ENCODE assay signal across 1 cellular context in the genomic region with DNA sequence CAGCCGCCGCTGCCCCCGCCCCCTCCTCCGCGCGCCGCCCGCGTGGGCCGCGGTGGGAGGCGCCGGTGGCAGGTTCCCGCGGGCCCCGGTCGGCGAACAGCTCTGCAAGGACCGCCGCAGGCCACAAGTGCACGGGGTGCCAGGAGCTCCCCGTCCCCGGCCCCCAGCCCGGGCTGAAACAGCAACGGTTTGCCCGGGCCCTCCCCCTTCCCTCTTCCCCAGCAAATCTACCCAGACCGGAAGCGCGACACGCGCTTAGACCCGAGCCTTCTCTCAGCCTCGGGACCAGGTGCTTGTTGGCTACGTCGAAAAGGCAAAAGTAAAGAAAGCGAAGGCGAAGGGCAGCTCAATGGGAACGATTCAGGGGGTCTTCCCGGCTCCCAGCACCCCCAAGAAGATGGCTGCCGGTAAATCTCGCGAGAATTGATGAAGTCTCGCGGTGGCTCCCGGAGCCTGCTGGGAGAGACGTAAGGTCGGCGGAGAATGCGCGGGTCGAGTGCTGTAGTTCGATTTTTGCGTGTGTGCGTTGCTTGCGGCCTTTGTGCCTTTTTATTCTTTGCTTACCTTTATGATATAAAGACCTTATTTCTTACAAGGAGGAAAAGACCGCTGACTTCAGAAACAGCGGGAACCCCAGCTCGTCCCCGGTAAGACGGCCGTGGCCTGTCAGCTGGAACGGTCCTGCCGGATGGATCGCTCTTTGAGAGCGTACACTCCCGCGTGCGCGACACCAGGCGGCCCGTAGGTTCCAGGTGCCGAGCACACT.
TF ChIP-seq lines count a peak whose summit lies in the region.

RBM26 (minus strand) TSS at position 425 of the 766 bp plus-strand sequence. CDS start 481 bp downstream, outside the sequence.

TF ChIP-seq in WTC11, 78 proteins besides CTCF, POLR2A, EP300 and RAD21 (continued from another document):
- TF ChIP-seq FOXP4 (CRISPR knock-in tag; IDR thresholded peaks at IDR 0.05) (0 out of 2 replicates have a peak, but pooled peaks have one; percentile 47), ZNF232 (CRISPR knock-in tag; IDR thresholded peaks at IDR 0.05) (0 out of 2 replicates have a peak, but pooled peaks have one; percentile 66), MAX (CRISPR knock-in tag; IDR thresholded peaks at IDR 0.05) (peak; percentile 91), SP1 (CRISPR knock-in tag; conservative IDR thresholded peaks at IDR 0.05) (peak; percentile 70; the same call in 1 of the 2 replicates), AR (CRISPR knock-in tag; IDR thresholded peaks at IDR 0.05) (no peak), MYBL2 (CRISPR knock-in tag; IDR thresholded peaks at IDR 0.05) (peak; percentile 72; the same call in 1 of the 2 replicates)
- TF ChIP-seq, protein P1, sequence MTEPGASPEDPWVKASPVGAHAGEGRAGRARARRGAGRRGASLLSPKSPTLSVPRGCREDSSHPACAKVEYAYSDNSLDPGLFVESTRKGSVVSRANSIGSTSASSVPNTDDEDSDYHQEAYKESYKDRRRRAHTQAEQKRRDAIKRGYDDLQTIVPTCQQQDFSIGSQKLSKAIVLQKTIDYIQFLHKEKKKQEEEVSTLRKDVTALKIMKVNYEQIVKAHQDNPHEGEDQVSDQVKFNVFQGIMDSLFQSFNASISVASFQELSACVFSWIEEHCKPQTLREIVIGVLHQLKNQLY (CRISPR knock-in tag; IDR thresholded peaks at IDR 0.05), result 0 out of 2 replicates have a peak, but pooled peaks have one; percentile 39
- TF ChIP-seq, protein P2, sequence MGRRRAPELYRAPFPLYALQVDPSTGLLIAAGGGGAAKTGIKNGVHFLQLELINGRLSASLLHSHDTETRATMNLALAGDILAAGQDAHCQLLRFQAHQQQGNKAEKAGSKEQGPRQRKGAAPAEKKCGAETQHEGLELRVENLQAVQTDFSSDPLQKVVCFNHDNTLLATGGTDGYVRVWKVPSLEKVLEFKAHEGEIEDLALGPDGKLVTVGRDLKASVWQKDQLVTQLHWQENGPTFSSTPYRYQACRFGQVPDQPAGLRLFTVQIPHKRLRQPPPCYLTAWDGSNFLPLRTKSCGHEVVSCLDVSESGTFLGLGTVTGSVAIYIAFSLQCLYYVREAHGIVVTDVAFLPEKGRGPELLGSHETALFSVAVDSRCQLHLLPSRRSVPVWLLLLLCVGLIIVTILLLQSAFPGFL (CRISPR knock-in tag; IDR thresholded peaks at IDR 0.05; ENCODE audit: borderline replicate concordance), result no peak
- TF ChIP-seq, protein P3, sequence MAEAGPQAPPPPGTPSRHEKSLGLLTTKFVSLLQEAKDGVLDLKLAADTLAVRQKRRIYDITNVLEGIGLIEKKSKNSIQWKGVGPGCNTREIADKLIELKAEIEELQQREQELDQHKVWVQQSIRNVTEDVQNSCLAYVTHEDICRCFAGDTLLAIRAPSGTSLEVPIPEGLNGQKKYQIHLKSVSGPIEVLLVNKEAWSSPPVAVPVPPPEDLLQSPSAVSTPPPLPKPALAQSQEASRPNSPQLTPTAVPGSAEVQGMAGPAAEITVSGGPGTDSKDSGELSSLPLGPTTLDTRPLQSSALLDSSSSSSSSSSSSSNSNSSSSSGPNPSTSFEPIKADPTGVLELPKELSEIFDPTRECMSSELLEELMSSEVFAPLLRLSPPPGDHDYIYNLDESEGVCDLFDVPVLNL (CRISPR knock-in tag; IDR thresholded peaks at IDR 0.05; ENCODE audit: borderline replicate concordance, low read depth), result 0 out of 2 replicates have a peak, but pooled peaks have one; percentile 62
